Comparison of ENCODE assay signal across 1 cellular context in the genomic region with DNA sequence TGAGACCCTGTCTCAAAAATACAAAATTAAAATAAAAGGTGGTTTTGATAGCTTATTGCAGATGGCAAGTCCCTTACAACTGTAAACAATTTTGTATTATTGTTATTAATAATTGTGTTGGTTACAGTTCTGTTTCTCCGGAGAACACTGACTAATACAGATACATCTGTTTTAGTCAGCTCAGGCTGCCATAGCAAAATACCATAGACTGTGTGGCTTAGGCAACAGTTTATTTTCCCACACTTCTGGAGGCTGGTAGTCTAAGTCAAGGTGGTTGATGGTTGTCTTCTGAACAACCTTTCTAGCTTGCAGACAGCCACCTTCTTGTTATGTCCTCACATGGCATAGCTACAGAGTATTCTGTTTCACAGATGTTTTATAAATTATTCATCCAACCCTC.
TF ChIP-seq lines count a peak whose summit lies in the region.

No MANE protein-coding gene starts in this region.

TF ChIP-seq in GM12878, 131 proteins besides CTCF, POLR2A, EP300 and RAD21 (continued from another document and continues in another):
- TF ChIP-seq HCFC1 (IDR thresholded peaks at IDR 0.05; ENCODE audit: low read length) (no peak), YY1 (IDR thresholded peaks at IDR 0.05; ENCODE audit: low read depth, low read length) (no peak), SMARCA5 (IDR thresholded peaks at IDR 0.05) (no peak), NFIC (IDR thresholded peaks at IDR 0.05; ENCODE audit: low read depth, low read length) (peak; percentile 95), ZNF217 (IDR thresholded peaks at IDR 0.05) (no peak), NRF1 (conservative IDR thresholded peaks at IDR 0.05; ENCODE audit: low read depth, low read length) (no peak), FOXM1 (IDR thresholded peaks at IDR 0.05; ENCODE audit: low read depth, low read length) (peak; percentile 97), ESRRA (IDR thresholded peaks at IDR 0.05; ENCODE audit: low read length) (no peak), SMAD5 (IDR thresholded peaks at IDR 0.05; ENCODE audit: low read depth) (no peak), BHLHE40 (IDR thresholded peaks at IDR 0.05; ENCODE audit: borderline replicate concordance in 1 of 2, low read depth in 2 of 2, low read length in 1 of 2) (no peak), BCL11A (IDR thresholded peaks at IDR 0.05; ENCODE audit: low read depth, low read length) (peak; percentile 84), NR2C1 (IDR thresholded peaks at IDR 0.05) (no peak), CHD1 (IDR thresholded peaks at IDR 0.05; ENCODE audit: low read depth, low read length) (no peak), SREBF1 (IDR thresholded peaks at IDR 0.05; ENCODE audit: low read length) (no peak), TCF12 (IDR thresholded peaks at IDR 0.05; ENCODE audit: low read depth, low read length) (0 out of 2 replicates have a peak, but pooled peaks have one; percentile 20), HDGF (IDR thresholded peaks at IDR 0.05) (no peak), EED (IDR thresholded peaks at IDR 0.05; ENCODE audit: low read depth) (peak; percentile 77), ZBED1 (IDR thresholded peaks at IDR 0.05; ENCODE audit: borderline replicate concordance) (peak; percentile 83; the same call in 1 of the 2 replicates), SPI1 (IDR thresholded peaks at IDR 0.05; ENCODE audit: borderline replicate concordance, insufficient read depth, low read depth, low read length) (0 out of 2 replicates have a peak, but pooled peaks have one; percentile 26), MXI1 (IDR thresholded peaks at IDR 0.05; ENCODE audit: low read depth, low read length) (no peak), SIX5 (IDR thresholded peaks at IDR 0.05; ENCODE audit: low read depth, low read length, severe bottlenecking) (no peak), CBX5 (IDR thresholded peaks at IDR 0.05; ENCODE audit: low read depth) (0 out of 2 replicates have a peak, but pooled peaks have one; percentile 44), MEF2A (IDR thresholded peaks at IDR 0.05; ENCODE audit: insufficient read depth, low read depth, low read length) (peak; percentile 73), PML (IDR thresholded peaks at IDR 0.05; ENCODE audit: low read length) (peak; percentile 34; the same call in 1 of the 2 replicates), ZNF207 (IDR thresholded peaks at IDR 0.05; ENCODE audit: borderline replicate concordance) (no peak), EGR1 (IDR thresholded peaks at IDR 0.05; ENCODE audit: borderline replicate concordance in 1 of 2, low read depth in 2 of 2, low read length in 2 of 2) (no peak), PAX8 (IDR thresholded peaks at IDR 0.05) (no peak), TBL1XR1 (IDR thresholded peaks at IDR 0.05; ENCODE audit: low read depth, low read length) (0 out of 2 replicates have a peak, but pooled peaks have one; percentile 51), ZNF274 (IDR thresholded peaks at IDR 0.05; ENCODE audit: insufficient read depth, insufficient read length) (no peak), CHD4 (IDR thresholded peaks at IDR 0.05) (no peak), YBX1 (IDR thresholded peaks at IDR 0.05) (no peak), STAT3 (IDR thresholded peaks at IDR 0.05; ENCODE audit: low read depth, low read length) (no peak), MTA3 (IDR thresholded peaks at IDR 0.05; ENCODE audit: borderline replicate concordance, low read length) (peak; percentile 56; the same call in 1 of the 2 replicates), STAT1 (conservative IDR thresholded peaks at IDR 0.05) (no peak), JUNB (IDR thresholded peaks at IDR 0.05) (peak; percentile 99), RUNX3 (IDR thresholded peaks at IDR 0.05; ENCODE audit: low read length) (peak; percentile 95), SRF (IDR thresholded peaks at IDR 0.05; ENCODE audit: low read depth in 2 of 2, low read length in 2 of 2) (0 out of 4 replicates have a peak, but pooled peaks of 1 of the 2 experiments have one; percentile 25), NR2C2 (IDR thresholded peaks at IDR 0.05; ENCODE audit: borderline replicate concordance, control insufficient read depth, insufficient read length, low read depth) (no peak)
- TF ChIP-seq, protein P1, sequence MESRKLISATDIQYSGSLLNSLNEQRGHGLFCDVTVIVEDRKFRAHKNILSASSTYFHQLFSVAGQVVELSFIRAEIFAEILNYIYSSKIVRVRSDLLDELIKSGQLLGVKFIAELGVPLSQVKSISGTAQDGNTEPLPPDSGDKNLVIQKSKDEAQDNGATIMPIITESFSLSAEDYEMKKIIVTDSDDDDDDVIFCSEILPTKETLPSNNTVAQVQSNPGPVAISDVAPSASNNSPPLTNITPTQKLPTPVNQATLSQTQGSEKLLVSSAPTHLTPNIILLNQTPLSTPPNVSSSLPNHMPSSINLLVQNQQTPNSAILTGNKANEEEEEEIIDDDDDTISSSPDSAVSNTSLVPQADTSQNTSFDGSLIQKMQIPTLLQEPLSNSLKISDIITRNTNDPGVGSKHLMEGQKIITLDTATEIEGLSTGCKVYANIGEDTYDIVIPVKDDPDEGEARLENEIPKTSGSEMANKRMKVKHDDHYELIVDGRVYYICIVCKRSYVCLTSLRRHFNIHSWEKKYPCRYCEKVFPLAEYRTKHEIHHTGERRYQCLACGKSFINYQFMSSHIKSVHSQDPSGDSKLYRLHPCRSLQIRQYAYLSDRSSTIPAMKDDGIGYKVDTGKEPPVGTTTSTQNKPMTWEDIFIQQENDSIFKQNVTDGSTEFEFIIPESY (IDR thresholded peaks at IDR 0.05) = no peak
- TF ChIP-seq, protein P2, sequence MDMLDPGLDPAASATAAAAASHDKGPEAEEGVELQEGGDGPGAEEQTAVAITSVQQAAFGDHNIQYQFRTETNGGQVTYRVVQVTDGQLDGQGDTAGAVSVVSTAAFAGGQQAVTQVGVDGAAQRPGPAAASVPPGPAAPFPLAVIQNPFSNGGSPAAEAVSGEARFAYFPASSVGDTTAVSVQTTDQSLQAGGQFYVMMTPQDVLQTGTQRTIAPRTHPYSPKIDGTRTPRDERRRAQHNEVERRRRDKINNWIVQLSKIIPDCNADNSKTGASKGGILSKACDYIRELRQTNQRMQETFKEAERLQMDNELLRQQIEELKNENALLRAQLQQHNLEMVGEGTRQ (IDR thresholded peaks at IDR 0.05; ENCODE audit: borderline replicate concordance, low read depth, low read length) = no peak
- TF ChIP-seq, protein P3, sequence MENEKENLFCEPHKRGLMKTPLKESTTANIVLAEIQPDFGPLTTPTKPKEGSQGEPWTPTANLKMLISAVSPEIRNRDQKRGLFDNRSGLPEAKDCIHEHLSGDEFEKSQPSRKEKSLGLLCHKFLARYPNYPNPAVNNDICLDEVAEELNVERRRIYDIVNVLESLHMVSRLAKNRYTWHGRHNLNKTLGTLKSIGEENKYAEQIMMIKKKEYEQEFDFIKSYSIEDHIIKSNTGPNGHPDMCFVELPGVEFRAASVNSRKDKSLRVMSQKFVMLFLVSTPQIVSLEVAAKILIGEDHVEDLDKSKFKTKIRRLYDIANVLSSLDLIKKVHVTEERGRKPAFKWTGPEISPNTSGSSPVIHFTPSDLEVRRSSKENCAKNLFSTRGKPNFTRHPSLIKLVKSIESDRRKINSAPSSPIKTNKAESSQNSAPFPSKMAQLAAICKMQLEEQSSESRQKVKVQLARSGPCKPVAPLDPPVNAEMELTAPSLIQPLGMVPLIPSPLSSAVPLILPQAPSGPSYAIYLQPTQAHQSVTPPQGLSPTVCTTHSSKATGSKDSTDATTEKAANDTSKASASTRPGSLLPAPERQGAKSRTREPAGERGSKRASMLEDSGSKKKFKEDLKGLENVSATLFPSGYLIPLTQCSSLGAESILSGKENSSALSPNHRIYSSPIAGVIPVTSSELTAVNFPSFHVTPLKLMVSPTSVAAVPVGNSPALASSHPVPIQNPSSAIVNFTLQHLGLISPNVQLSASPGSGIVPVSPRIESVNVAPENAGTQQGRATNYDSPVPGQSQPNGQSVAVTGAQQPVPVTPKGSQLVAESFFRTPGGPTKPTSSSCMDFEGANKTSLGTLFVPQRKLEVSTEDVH (IDR thresholded peaks at IDR 0.05; ENCODE audit: low read depth, partially characterized antibody) = no peak
- TF ChIP-seq, protein P4, sequence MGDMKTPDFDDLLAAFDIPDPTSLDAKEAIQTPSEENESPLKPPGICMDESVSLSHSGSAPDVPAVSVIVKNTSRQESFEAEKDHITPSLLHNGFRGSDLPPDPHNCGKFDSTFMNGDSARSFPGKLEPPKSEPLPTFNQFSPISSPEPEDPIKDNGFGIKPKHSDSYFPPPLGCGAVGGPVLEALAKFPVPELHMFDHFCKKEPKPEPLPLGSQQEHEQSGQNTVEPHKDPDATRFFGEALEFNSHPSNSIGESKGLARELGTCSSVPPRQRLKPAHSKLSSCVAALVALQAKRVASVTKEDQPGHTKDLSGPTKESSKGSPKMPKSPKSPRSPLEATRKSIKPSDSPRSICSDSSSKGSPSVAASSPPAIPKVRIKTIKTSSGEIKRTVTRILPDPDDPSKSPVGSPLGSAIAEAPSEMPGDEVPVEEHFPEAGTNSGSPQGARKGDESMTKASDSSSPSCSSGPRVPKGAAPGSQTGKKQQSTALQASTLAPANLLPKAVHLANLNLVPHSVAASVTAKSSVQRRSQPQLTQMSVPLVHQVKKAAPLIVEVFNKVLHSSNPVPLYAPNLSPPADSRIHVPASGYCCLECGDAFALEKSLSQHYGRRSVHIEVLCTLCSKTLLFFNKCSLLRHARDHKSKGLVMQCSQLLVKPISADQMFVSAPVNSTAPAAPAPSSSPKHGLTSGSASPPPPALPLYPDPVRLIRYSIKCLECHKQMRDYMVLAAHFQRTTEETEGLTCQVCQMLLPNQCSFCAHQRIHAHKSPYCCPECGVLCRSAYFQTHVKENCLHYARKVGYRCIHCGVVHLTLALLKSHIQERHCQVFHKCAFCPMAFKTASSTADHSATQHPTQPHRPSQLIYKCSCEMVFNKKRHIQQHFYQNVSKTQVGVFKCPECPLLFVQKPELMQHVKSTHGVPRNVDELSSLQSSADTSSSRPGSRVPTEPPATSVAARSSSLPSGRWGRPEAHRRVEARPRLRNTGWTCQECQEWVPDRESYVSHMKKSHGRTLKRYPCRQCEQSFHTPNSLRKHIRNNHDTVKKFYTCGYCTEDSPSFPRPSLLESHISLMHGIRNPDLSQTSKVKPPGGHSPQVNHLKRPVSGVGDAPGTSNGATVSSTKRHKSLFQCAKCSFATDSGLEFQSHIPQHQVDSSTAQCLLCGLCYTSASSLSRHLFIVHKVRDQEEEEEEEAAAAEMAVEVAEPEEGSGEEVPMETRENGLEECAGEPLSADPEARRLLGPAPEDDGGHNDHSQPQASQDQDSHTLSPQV (IDR thresholded peaks at IDR 0.05) = no peak
- TF ChIP-seq, protein P5, sequence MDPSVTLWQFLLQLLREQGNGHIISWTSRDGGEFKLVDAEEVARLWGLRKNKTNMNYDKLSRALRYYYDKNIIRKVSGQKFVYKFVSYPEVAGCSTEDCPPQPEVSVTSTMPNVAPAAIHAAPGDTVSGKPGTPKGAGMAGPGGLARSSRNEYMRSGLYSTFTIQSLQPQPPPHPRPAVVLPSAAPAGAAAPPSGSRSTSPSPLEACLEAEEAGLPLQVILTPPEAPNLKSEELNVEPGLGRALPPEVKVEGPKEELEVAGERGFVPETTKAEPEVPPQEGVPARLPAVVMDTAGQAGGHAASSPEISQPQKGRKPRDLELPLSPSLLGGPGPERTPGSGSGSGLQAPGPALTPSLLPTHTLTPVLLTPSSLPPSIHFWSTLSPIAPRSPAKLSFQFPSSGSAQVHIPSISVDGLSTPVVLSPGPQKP (IDR thresholded peaks at IDR 0.05; ENCODE audit: low read depth, low read length) = no peak
- TF ChIP-seq, protein P6, sequence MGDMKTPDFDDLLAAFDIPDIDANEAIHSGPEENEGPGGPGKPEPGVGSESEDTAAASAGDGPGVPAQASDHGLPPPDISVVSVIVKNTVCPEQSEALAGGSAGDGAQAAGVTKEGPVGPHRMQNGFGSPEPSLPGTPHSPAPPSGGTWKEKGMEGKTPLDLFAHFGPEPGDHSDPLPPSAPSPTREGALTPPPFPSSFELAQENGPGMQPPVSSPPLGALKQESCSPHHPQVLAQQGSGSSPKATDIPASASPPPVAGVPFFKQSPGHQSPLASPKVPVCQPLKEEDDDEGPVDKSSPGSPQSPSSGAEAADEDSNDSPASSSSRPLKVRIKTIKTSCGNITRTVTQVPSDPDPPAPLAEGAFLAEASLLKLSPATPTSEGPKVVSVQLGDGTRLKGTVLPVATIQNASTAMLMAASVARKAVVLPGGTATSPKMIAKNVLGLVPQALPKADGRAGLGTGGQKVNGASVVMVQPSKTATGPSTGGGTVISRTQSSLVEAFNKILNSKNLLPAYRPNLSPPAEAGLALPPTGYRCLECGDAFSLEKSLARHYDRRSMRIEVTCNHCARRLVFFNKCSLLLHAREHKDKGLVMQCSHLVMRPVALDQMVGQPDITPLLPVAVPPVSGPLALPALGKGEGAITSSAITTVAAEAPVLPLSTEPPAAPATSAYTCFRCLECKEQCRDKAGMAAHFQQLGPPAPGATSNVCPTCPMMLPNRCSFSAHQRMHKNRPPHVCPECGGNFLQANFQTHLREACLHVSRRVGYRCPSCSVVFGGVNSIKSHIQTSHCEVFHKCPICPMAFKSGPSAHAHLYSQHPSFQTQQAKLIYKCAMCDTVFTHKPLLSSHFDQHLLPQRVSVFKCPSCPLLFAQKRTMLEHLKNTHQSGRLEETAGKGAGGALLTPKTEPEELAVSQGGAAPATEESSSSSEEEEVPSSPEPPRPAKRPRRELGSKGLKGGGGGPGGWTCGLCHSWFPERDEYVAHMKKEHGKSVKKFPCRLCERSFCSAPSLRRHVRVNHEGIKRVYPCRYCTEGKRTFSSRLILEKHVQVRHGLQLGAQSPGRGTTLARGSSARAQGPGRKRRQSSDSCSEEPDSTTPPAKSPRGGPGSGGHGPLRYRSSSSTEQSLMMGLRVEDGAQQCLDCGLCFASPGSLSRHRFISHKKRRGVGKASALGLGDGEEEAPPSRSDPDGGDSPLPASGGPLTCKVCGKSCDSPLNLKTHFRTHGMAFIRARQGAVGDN (IDR thresholded peaks at IDR 0.05) = no peak
- TF ChIP-seq, protein P7, sequence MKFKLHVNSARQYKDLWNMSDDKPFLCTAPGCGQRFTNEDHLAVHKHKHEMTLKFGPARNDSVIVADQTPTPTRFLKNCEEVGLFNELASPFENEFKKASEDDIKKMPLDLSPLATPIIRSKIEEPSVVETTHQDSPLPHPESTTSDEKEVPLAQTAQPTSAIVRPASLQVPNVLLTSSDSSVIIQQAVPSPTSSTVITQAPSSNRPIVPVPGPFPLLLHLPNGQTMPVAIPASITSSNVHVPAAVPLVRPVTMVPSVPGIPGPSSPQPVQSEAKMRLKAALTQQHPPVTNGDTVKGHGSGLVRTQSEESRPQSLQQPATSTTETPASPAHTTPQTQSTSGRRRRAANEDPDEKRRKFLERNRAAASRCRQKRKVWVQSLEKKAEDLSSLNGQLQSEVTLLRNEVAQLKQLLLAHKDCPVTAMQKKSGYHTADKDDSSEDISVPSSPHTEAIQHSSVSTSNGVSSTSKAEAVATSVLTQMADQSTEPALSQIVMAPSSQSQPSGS (IDR thresholded peaks at IDR 0.05; ENCODE audit: low read length) = peak; percentile 89
- TF ChIP-seq, protein P8, sequence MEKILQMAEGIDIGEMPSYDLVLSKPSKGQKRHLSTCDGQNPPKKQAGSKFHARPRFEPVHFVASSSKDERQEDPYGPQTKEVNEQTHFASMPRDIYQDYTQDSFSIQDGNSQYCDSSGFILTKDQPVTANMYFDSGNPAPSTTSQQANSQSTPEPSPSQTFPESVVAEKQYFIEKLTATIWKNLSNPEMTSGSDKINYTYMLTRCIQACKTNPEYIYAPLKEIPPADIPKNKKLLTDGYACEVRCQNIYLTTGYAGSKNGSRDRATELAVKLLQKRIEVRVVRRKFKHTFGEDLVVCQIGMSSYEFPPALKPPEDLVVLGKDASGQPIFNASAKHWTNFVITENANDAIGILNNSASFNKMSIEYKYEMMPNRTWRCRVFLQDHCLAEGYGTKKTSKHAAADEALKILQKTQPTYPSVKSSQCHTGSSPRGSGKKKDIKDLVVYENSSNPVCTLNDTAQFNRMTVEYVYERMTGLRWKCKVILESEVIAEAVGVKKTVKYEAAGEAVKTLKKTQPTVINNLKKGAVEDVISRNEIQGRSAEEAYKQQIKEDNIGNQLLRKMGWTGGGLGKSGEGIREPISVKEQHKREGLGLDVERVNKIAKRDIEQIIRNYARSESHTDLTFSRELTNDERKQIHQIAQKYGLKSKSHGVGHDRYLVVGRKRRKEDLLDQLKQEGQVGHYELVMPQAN (conservative IDR thresholded peaks at IDR 0.05) = no peak
